ENCODE assay signal across 1 cellular context in genomic region chr16:29028457-29029167, GRCh38.
TF ChIP-seq lines count a peak whose summit lies in the region.

No MANE protein-coding gene starts in this region.

TF ChIP-seq in GM23338, 12 proteins besides CTCF, POLR2A, EP300 and RAD21:
- TF ChIP-seq ZNF462 (CRISPR knock-in tag; IDR thresholded peaks at IDR 0.05) = no peak
